1 cellular context compared by ENCODE assay signal in the genomic region with DNA sequence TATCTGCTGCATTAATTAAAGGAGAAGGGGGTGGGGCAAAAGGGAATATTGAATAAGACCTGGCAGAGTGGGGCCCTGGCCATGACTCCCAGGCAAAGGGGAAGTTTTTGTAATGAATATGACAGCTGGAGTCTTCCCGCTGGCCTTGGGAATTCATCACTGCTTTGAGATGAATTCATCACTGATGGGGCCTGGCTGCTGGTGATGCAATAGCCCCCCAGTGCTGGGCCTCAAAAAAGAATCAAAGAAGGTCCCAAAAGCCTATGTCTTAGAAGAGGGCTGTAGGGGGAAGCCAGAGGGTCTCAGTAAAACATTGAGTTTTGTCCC.
A peak's percentile ranks its signal among the peaks of the same experiment; 100 is the strongest.
TF ChIP-seq lines count a peak whose summit lies in the region.

No MANE protein-coding gene starts in this region.

TF ChIP-seq in K562, 482 proteins besides CTCF, POLR2A, EP300 and RAD21:
- TF ChIP-seq, protein P1, sequence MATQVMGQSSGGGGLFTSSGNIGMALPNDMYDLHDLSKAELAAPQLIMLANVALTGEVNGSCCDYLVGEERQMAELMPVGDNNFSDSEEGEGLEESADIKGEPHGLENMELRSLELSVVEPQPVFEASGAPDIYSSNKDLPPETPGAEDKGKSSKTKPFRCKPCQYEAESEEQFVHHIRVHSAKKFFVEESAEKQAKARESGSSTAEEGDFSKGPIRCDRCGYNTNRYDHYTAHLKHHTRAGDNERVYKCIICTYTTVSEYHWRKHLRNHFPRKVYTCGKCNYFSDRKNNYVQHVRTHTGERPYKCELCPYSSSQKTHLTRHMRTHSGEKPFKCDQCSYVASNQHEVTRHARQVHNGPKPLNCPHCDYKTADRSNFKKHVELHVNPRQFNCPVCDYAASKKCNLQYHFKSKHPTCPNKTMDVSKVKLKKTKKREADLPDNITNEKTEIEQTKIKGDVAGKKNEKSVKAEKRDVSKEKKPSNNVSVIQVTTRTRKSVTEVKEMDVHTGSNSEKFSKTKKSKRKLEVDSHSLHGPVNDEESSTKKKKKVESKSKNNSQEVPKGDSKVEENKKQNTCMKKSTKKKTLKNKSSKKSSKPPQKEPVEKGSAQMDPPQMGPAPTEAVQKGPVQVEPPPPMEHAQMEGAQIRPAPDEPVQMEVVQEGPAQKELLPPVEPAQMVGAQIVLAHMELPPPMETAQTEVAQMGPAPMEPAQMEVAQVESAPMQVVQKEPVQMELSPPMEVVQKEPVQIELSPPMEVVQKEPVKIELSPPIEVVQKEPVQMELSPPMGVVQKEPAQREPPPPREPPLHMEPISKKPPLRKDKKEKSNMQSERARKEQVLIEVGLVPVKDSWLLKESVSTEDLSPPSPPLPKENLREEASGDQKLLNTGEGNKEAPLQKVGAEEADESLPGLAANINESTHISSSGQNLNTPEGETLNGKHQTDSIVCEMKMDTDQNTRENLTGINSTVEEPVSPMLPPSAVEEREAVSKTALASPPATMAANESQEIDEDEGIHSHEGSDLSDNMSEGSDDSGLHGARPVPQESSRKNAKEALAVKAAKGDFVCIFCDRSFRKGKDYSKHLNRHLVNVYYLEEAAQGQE (CRISPR knock-in tag; IDR thresholded peaks at IDR 0.05; ENCODE audit: low read depth): no peak
- TF ChIP-seq, protein P2, sequence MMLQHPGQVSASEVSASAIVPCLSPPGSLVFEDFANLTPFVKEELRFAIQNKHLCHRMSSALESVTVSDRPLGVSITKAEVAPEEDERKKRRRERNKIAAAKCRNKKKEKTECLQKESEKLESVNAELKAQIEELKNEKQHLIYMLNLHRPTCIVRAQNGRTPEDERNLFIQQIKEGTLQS (IDR thresholded peaks at IDR 0.05): peak; percentile 64
- TF ChIP-seq, protein P2 (CRISPR knock-in tag; conservative IDR thresholded peaks at IDR 0.05): no peak
- peak; percentile 31; the same call in 1 of the 2 replicates for TF ChIP-seq CEBPB (tag; IDR thresholded peaks at IDR 0.05)
- TF ChIP-seq RNF2 (IDR thresholded peaks at IDR 0.05): no peak
- TF ChIP-seq, protein P3, sequence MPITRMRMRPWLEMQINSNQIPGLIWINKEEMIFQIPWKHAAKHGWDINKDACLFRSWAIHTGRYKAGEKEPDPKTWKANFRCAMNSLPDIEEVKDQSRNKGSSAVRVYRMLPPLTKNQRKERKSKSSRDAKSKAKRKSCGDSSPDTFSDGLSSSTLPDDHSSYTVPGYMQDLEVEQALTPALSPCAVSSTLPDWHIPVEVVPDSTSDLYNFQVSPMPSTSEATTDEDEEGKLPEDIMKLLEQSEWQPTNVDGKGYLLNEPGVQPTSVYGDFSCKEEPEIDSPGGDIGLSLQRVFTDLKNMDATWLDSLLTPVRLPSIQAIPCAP (CRISPR knock-in tag; IDR thresholded peaks at IDR 0.05; ENCODE audit: borderline replicate concordance): no peak
- TF ChIP-seq, protein P4, sequence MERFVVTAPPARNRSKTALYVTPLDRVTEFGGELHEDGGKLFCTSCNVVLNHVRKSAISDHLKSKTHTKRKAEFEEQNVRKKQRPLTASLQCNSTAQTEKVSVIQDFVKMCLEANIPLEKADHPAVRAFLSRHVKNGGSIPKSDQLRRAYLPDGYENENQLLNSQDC (CRISPR knock-in tag; IDR thresholded peaks at IDR 0.05): no peak
- no peak for TF ChIP-seq CEBPG (CRISPR knock-in tag; IDR thresholded peaks at IDR 0.05)
- TF ChIP-seq CEBPG (tag; conservative IDR thresholded peaks at IDR 0.05 in 1 of 2, IDR thresholded peaks at IDR 0.05 in 1 of 2): peak in 1 of 2 experiments; percentile 45; a peak in 1 of 4 replicates
